Comparison of ENCODE assay signal across 17 cellular contexts in the genomic region with DNA sequence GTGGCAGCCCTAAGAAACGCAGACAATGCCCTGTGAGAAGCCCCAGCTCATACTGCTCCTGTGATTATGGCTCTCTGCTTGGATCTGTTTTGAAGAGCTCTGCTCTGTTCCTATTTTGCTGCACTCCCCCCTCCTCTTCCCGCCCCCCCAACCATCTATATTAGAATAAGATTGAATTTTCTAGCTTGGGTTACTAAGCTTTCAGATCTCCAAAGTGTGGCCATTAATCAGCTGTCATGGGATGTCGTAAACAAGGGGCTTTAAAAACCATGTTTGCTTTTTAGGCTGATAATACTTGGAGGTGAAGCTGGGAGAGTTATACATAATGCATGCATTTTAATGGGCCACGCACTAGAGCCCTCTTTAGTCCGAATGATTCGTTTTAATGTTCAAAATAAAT.
"Had no signal": no experiment of that assay in that cellular context is flagged by ENCODE, and none has a peak within 500 bp of the region (broad histone marks: within the 10 kb centered on the region; RNA-seq: fewer than 3 reads in every experiment).

No MANE protein-coding gene starts in this region.

- ATAC-seq: gastroesophageal sphincter; heart right ventricle; naive thymus-derived CD8-positive, alpha-beta T cell; stimulated activated naive CD8-positive, alpha-beta T cell treated with anti-CD3 and anti-CD28 coated beads, Interleukin-15, amount 100 ng/mL, for 72 hours had no signal

- H3K4me3 ChIP-seq: colonic mucosa, gastroesophageal sphincter, heart right ventricle, left lung, pancreas, sigmoid colon, upper lobe of left lung had no signal

- H3K36me3 ChIP-seq: colonic mucosa, gastroesophageal sphincter, heart right ventricle, left lung, pancreas, sigmoid colon, upper lobe of left lung had no signal

- DNase-seq: activated CD4-positive, alpha-beta T cell treated with anti-CD3 and anti-CD28 coated beads, Interleukin-2, amount 10 ng/mL, durations not matched to agents 24 days and 14 days; activated CD8-positive, alpha-beta memory T cell treated with anti-CD3 and anti-CD28 coated beads for 24 hours; activated naive CD4-positive, alpha-beta T cell; activated naive CD8-positive, alpha-beta T cell treated with anti-CD3 and anti-CD28 coated beads, Interleukin-2, amount 10 ng/mL, durations not matched to agents 7 days and 5 days; central memory CD4-positive, alpha-beta T cell; colonic mucosa; heart right ventricle; islet precursor cell; left lung; mammary epithelial cell; naive thymus-derived CD8-positive, alpha-beta T cell; sigmoid colon; stimulated activated CD4-positive, alpha-beta T cell treated with anti-CD3 and anti-CD28 coated beads, Interleukin-1b, Interleukin-23, amount 100 ng/mL, for 48 hours; stimulated activated naive CD8-positive, alpha-beta T cell treated with anti-CD3 and anti-CD28 coated beads, Interleukin-15, amount 100 ng/mL, for 72 hours had no signal

- H3K4me1 ChIP-seq: colonic mucosa, pancreas, sigmoid colon had no signal

- H3K9me3 ChIP-seq: colonic mucosa, gastroesophageal sphincter, left lung, pancreas, sigmoid colon, upper lobe of left lung had no signal
